1 cellular context compared by ENCODE assay signal in genomic region chr22:44160416-44160815, GRCh38.
TF ChIP-seq lines count a peak whose summit lies in the region.

No MANE protein-coding gene starts in this region.

TF ChIP-seq in H1, 55 proteins besides CTCF, POLR2A, EP300 and RAD21 (continued from another document):
- TF ChIP-seq TAF7 (optimal IDR thresholded peaks at IDR 0.05; ENCODE audit: borderline replicate concordance, low read depth, low read length): no peak
- no peak for TF ChIP-seq JUND (IDR thresholded peaks at IDR 0.05; ENCODE audit: low read length)
- no peak for TF ChIP-seq MAFK (IDR thresholded peaks at IDR 0.05; ENCODE audit: low read depth, low read length)
- TF ChIP-seq POU5F1 (IDR thresholded peaks at IDR 0.05; ENCODE audit: low read depth, low read length): no peak
- no peak for TF ChIP-seq SAP30 (IDR thresholded peaks at IDR 0.05; ENCODE audit: insufficient read depth, insufficient replicate concordance, low read length)
